Comparison of ENCODE assay signal across 18 cellular contexts in the genomic region with DNA sequence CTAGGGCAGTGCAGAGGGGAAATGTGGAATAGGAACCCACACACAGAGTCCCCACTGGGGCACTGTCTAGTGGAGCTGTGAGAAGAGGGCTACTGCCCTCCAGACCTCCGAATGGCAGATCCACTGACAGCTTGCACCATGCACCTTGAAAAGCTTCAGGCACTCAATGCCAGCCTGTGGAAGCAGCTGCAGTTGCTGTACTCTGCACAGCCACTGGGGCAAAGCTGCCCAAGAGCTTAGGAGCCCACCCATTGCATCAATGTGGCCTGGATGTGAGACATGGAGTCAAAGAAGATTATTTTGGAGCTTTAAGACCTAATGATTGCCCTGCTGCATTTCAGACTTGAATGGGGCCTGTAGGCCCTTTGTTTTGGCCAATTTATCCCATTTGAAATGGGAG.
"Had no signal": no experiment of that assay in that cellular context is flagged by ENCODE, and none has a peak within 500 bp of the region (broad histone marks: within the 10 kb centered on the region; RNA-seq: fewer than 3 reads in every experiment).

No MANE protein-coding gene starts in this region.

- H3K4me3 ChIP-seq: colonic mucosa, heart left ventricle, psoas muscle, sigmoid colon, skin epidermis, testis, tibial nerve had no signal

- H3K36me3 ChIP-seq: colonic mucosa, heart left ventricle, sigmoid colon, tibial nerve had no signal

- H3K4me1 ChIP-seq: colonic mucosa, heart left ventricle, psoas muscle, sigmoid colon, testis, tibial nerve had no signal

- H3K27ac ChIP-seq: colonic mucosa, heart left ventricle, psoas muscle, sigmoid colon, skin epidermis, testis, tibial nerve had no signal

- H3K27ac Mint-ChIP-seq: naive thymus-derived CD4-positive, alpha-beta T cell; nephron progenitor cell; stimulated activated naive B cell treated with anti-CD40 and anti-IgM and Interleukin-4, amounts not matched to agents 10 μg/mL and 1 μg/mL and 100 μg/mL, for 72 hours; stimulated activated naive CD8-positive, alpha-beta T cell treated with anti-CD3 and anti-CD28 coated beads, Interleukin-15, amount 100 ng/mL, for 72 hours had no signal

- H3K9me3 ChIP-seq: colonic mucosa, psoas muscle, testis had no signal

- ATAC-seq: heart left ventricle; naive thymus-derived CD4-positive, alpha-beta T cell; psoas muscle; stimulated activated naive B cell treated with anti-CD40 and anti-IgM and Interleukin-4, amounts not matched to agents 10 μg/mL and 1 μg/mL and 100 μg/mL, for 72 hours; stimulated activated naive CD8-positive, alpha-beta T cell treated with anti-CD3 and anti-CD28 coated beads, Interleukin-15, amount 100 ng/mL, for 72 hours had no signal

- H3K4me3 Mint-ChIP-seq: naive thymus-derived CD4-positive, alpha-beta T cell; nephron progenitor cell; stimulated activated naive B cell treated with anti-CD40 and anti-IgM and Interleukin-4, amounts not matched to agents 10 μg/mL and 1 μg/mL and 100 μg/mL, for 72 hours; stimulated activated naive CD8-positive, alpha-beta T cell treated with anti-CD3 and anti-CD28 coated beads, Interleukin-15, amount 100 ng/mL, for 72 hours had no signal

- H3K27me3 Mint-ChIP-seq: stimulated activated naive CD8-positive, alpha-beta T cell treated with anti-CD3 and anti-CD28 coated beads, Interleukin-15, amount 100 ng/mL, for 72 hours had no signal

- FAIRE-seq: frontal cortex had no signal

- DNase-seq: colonic mucosa; effector CD4-positive, alpha-beta T cell; heart left ventricle; hippocampal formation; mesendoderm; naive thymus-derived CD4-positive, alpha-beta T cell; nephron progenitor cell; psoas muscle; retina; sigmoid colon; stimulated activated CD4-positive, alpha-beta T cell treated with anti-CD3 and anti-CD28 coated beads, Interleukin-2, amount 100 ng/mL, for 24 hours; stimulated activated CD4-positive, alpha-beta T cell treated with anti-CD3 and anti-CD28 coated beads, Interleukin-4, amount 100 ng/mL, for 4 hours; stimulated activated naive B cell treated with anti-CD40 and anti-IgM and Interleukin-4, amounts not matched to agents 10 μg/mL and 1 μg/mL and 100 μg/mL, for 72 hours; stimulated activated naive CD8-positive, alpha-beta T cell treated with anti-CD3 and anti-CD28 coated beads, Interleukin-15, amount 100 ng/mL, for 72 hours; testis had no signal

- H3K27me3 ChIP-seq: colonic mucosa, testis, tibial nerve had no signal

- H3K4me1 Mint-ChIP-seq: naive thymus-derived CD4-positive, alpha-beta T cell; nephron progenitor cell; stimulated activated naive CD8-positive, alpha-beta T cell treated with anti-CD3 and anti-CD28 coated beads, Interleukin-15, amount 100 ng/mL, for 72 hours had no signal
